23 cellular contexts compared by ENCODE assay signal in genomic region chr14:73958591-73958990, GRCh38. TPM values are rescaled to one million over a fixed set of nuclear protein-coding genes. Genes with fewer than 3 reads are reported as not detected.
DNase-seq lines count a peak whose midpoint lies in the region; ATAC-seq, FAIRE-seq and TF ChIP-seq lines count a peak whose summit lies in the region.
"Had no signal": no experiment of that assay in that cellular context is flagged by ENCODE, and none has a peak within 500 bp of the region (broad histone marks: within the 10 kb centered on the region; RNA-seq: fewer than 3 reads in every experiment).

No MANE protein-coding gene starts in this region.

- no peaks in the 10 kb centered on the region for H3K9me3 Mint-ChIP-seq in MCF 10A (ENCODE audit: unreplicated experiment)
- H3K9me3 Mint-ChIP-seq: CD4-positive, alpha-beta T cell had no signal

- H3K36me3 ChIP-seq in mammary epithelial cell (ENCODE audit: insufficient read depth, low read length) = peaks cover 30% of the 10 kb centered on the region
- peaks cover 75% of the 10 kb centered on the region; the same call in 2 of the 3 replicates for H3K36me3 ChIP-seq in K562 (ENCODE audit: control insufficient read depth, insufficient read depth, low read length)
- peaks cover 21 to 100% of the 10 kb centered on the region in 2 donors for H3K36me3 ChIP-seq in gastroesophageal sphincter

- H3K9me1 ChIP-seq in K562 (ENCODE audit: control insufficient read depth, insufficient read depth, low read length) = peaks cover 2% of the 10 kb centered on the region

- H3K36me3 Mint-ChIP-seq in MCF 10A (ENCODE audit: insufficient read depth, unreplicated experiment) = peaks cover 89% of the 10 kb centered on the region

- ATAC-seq in K562 = peak; percentile 42; the same call in 1 of the 3 replicates
- no peak for ATAC-seq in GM19324 (IDR thresholded peaks at IDR 0.05; ENCODE audit: low FRiP score, unreplicated experiment)
- no peak for ATAC-seq in gastroesophageal sphincter

- no peaks in the 10 kb centered on the region for H3K27me3 Mint-ChIP-seq in MCF 10A (ENCODE audit: insufficient read depth, unreplicated experiment)
- H3K27me3 Mint-ChIP-seq: CD4-positive, alpha-beta T cell had no signal

- no peak overlapping the region for H3K4me3 Mint-ChIP-seq in MCF 10A (ENCODE audit: unreplicated experiment)
- H3K4me3 Mint-ChIP-seq: CD4-positive, alpha-beta T cell had no signal

- BruUV-seq in mammary epithelial cell (replicated peaks; lab: Mats Ljungman, UMichigan) (no TSS peak), MCF 10A (replicated peaks; lab: Mats Ljungman, UMichigan) (no TSS peak), K562 (replicated peaks; lab: Mats Ljungman, UMichigan) (no TSS peak)

- TF ChIP-seq POLR2A in K562 (conservative IDR thresholded peaks at IDR 0.05) = no peak
- no peak for TF ChIP-seq POLR2A in gastroesophageal sphincter (IDR thresholded peaks at IDR 0.05)

- no peak overlapping the region for H3K27ac Mint-ChIP-seq in MCF 10A (ENCODE audit: low read depth, unreplicated experiment)
- H3K27ac Mint-ChIP-seq: CD4-positive, alpha-beta T cell had no signal

- DNase-seq in mammary epithelial cell = no peak
- DNase-seq in MCF 10A (ENCODE audit: unreplicated experiment) = no peak
- DNase-seq in K562 (ENCODE audit: extremely low read depth in 1 of 4, low spot score in 3 of 4) = no peak
- peak; percentile 86 for DNase-seq in myocyte (ENCODE audit: low read depth)
- DNase-seq in OCI-M2 (lab: John Stamatoyannopoulos, UW; ENCODE audit: unreplicated experiment) = no peak
- DNase-seq in SKM-1 (lab: John Stamatoyannopoulos, UW; ENCODE audit: unreplicated experiment) = no peak
- DNase-seq: Calu3; CD4-positive, alpha-beta T cell; DMS79 treated with DMSO at 0.1 percent for 48 hours; GOT3; MM.1S; NCI-H1105; NCI-H1694 treated with DMSO at 0.1 percent for 48 hours; NCI-H345; NCI-H526 treated with DMSO at 0.1 percent for 48 hours; OCI-M1 had no signal

- H2AFZ ChIP-seq in mammary epithelial cell (ENCODE audit: low read depth, low read length) = no peak overlapping the region
- H2AFZ ChIP-seq in K562 (ENCODE audit: low read depth, low read length) = no peak overlapping the region

- no peaks in the 10 kb centered on the region for H3K4me1 Mint-ChIP-seq in MCF 10A (ENCODE audit: insufficient read depth, unreplicated experiment)

- dilution Hi-C loops in mammary epithelial cell (cut with HindIII; ENCODE audit: low sequenced_read_pairs) = no loop called here

- no peak overlapping the region for H3K4me2 ChIP-seq in mammary epithelial cell (ENCODE audit: insufficient read depth, low read depth, low read length)
- H3K4me2 ChIP-seq in K562 (ENCODE audit: insufficient read depth, low read length) = no peak overlapping the region
- H3K4me2 ChIP-seq: KMS-11 had no signal

- H3K79me2 ChIP-seq in mammary epithelial cell (ENCODE audit: insufficient read depth, low read length) (no peaks in the 10 kb centered on the region), K562 (ENCODE audit: control insufficient read depth, insufficient read depth, low read length) (no peaks in the 10 kb centered on the region)

- CTCF ChIA-PET in mammary epithelial cell (lab: Charles Lee; ENCODE audit: low non-redundant PET) = interaction anchor here (0.6 kb wide), 1 partner anchor 246 kb away, joined by 3 read pairs; no protein-coding TSS in a partner anchor
- CTCF ChIA-PET in MCF 10A (lab: Yijun Ruan, JAX) = interaction anchor here (0.5 to 1.0 kb wide), 3 partner anchors 21 to 247 kb away, joined by 3 to 5 read pairs (median 3); no protein-coding TSS in a partner anchor
- CTCF ChIA-PET in K562 (lab: Yijun Ruan, JAX; ENCODE audit: low intra/inter-chr PET ratio) = no interaction called here

- no peak overlapping the region for H3K27ac ChIP-seq in mammary epithelial cell (ENCODE audit: insufficient read depth, low read depth, low read length)
- no peak overlapping the region for H3K27ac ChIP-seq in K562 (ENCODE audit: extremely low read depth, low read depth, low read length)
- H3K27ac ChIP-seq in gastroesophageal sphincter = no peak overlapping the region
- H3K27ac ChIP-seq: HL-60, KMS-11 had no signal

- POLR2A ChIA-PET in MCF 10A (lab: Yijun Ruan, JAX) (interaction anchor here (0.8 to 1.4 kb wide), 2 partner anchors 9 to 60 kb away, joined by 3 read pairs; partner anchors contain the start of genes COQ6 and FAM161B), K562 (lab: Yijun Ruan, JAX) (interaction anchor here (1.4 kb wide), 1 partner anchor 13 kb away, joined by 3 read pairs; no protein-coding TSS in a partner anchor)

- H3K9ac ChIP-seq in mammary epithelial cell (ENCODE audit: insufficient read depth, low read length) (no peak overlapping the region), K562 (ENCODE audit: insufficient read depth in 1 of 2, low read depth in 2 of 2, low read length in 2 of 2) (no peak overlapping the region)
- H3K9ac ChIP-seq: KMS-11 had no signal

- H3K9me3 ChIP-seq in mammary epithelial cell (replicated peaks; ENCODE audit: insufficient read depth, low read length) = no peaks in the 10 kb centered on the region
- H3K9me3 ChIP-seq in K562 (replicated peaks; ENCODE audit: control insufficient read depth, insufficient read depth, low read depth, low read length) = no peaks in the 10 kb centered on the region
- H3K9me3 ChIP-seq in gastroesophageal sphincter = no peaks in the 10 kb centered on the region

- H3K4me3 ChIP-seq in mammary epithelial cell (replicated peaks in 1 of 3; ENCODE audit: insufficient read depth in 1 of 3, low read depth in 2 of 3, low read length in 3 of 3) (no peak overlapping the region), K562 (no peak overlapping the region), gastroesophageal sphincter (no peak overlapping the region)

- no peak for TF ChIP-seq EP300 in K562 (IDR thresholded peaks at IDR 0.05; ENCODE audit: low read length)
- TF ChIP-seq EP300 in gastroesophageal sphincter (IDR thresholded peaks at IDR 0.05) = no peak

- no peak for TF ChIP-seq RAD21 in K562 (CRISPR knock-in tag; conservative IDR thresholded peaks at IDR 0.05 in 1 of 2, IDR thresholded peaks at IDR 0.05 in 1 of 2)

- H4K20me1 ChIP-seq in mammary epithelial cell (ENCODE audit: insufficient read depth, low read length) = no peaks in the 10 kb centered on the region
- H4K20me1 ChIP-seq in K562 (replicated peaks; ENCODE audit: control insufficient read depth, insufficient read depth, low read length) = no peaks in the 10 kb centered on the region

- in situ Hi-C loops in mammary epithelial cell (cut with MboI; ENCODE audit: low sequenced_read_pairs in 2 of 2) (no loop called here), K562 (cut with MboI) (no loop called here)

- TF ChIP-seq CTCF in mammary epithelial cell (conservative IDR thresholded peaks at IDR 0.05 in 1 of 2, IDR thresholded peaks at IDR 0.05 in 1 of 2; ENCODE audit: extremely low read depth in 1 of 2, insufficient read depth in 1 of 2, low read depth in 1 of 2, low read length in 2 of 2) (peak; percentile 25 to 38), MCF 10A (IDR thresholded peaks at IDR 0.05; ENCODE audit: unreplicated experiment) (no peak), K562 (IDR thresholded peaks at IDR 0.05 in 2 of 3, conservative IDR thresholded peaks at IDR 0.05 in 1 of 3; ENCODE audit: insufficient read depth in 2 of 3, low read depth in 1 of 3, low read length in 3 of 3) (no peak), gastroesophageal sphincter (IDR thresholded peaks at IDR 0.05) (no peak)

- intact Hi-C loops in mammary epithelial cell (cut with micrococcal nuclease) = loop anchor here (10.0 kb wide), 1 partner anchor 244 kb away; the partner anchor contains the start of gene PNMA1
- intact Hi-C loops in MCF 10A (cut with micrococcal nuclease) = no loop called here
- intact Hi-C loops in K562 (cut with micrococcal nuclease) = no loop called here

- no peak for FAIRE-seq in K562 (lab: Jason Lieb, UNC)
- FAIRE-seq: G401.6, GM12892, GM19239 had no signal

- H3K27me3 ChIP-seq in mammary epithelial cell (ENCODE audit: insufficient read depth, low read length) (no peaks in the 10 kb centered on the region), K562 (ENCODE audit: control insufficient read depth in 2 of 2, insufficient read depth in 2 of 2, low read length in 2 of 2) (no peaks in the 10 kb centered on the region), gastroesophageal sphincter (no peaks in the 10 kb centered on the region)

- H3K4me1 ChIP-seq in mammary epithelial cell (ENCODE audit: insufficient read depth, low read length) (peaks cover 7% of the 10 kb centered on the region), K562 (replicated peaks in 1 of 2; ENCODE audit: control insufficient read depth in 2 of 2, insufficient read depth in 2 of 2, low read length in 2 of 2) (no peaks in the 10 kb centered on the region), gastroesophageal sphincter (no peaks in the 10 kb centered on the region)

RNA-seq across cellular contexts. Expression of gene COQ6, which starts 8.5 kb away (rescaled TPM):
- total RNA-seq in mammary epithelial cell (10 to 100 TPM; 20.0 to 22.6 TPM), MCF 10A (2022) (25.0 and 25.5 TPM in 2 replicates), K562 (2014; rRNA removed) (11.2 and 12.2 TPM in 2 replicates), K562 (2014; rRNA removed; fragmentation: Illumina TruSeq; extraction: Trizol) (11.3 and 11.6 TPM in 2 replicates), K562 (2015; rRNA removed; fragmentation: Illumina TruSeq; extraction: Trizol) (9.8 and 10.2 TPM in 2 replicates), K562 (2021) (11.7 and 12.9 TPM in 2 replicates), myocyte (42.9 and 50.3 TPM in 2 replicates), gastroesophageal sphincter (10 to 100 TPM; 28.8 to 41.1 (median 39.0) TPM)
- polyA plus RNA-seq in mammary epithelial cell (23.3 TPM), K562 (2011; rRNA removed) (29.0 and 29.1 TPM in 2 replicates), K562 (2014; fragmentation: Illumina TruSeq; extraction: Trizol) (11.8 and 12.9 TPM in 2 replicates), K562 (2014; fragmentation: Nextera tagmentation; extraction: Ambion mirVana) (1 to 10 TPM; 4.3 to 7.0 TPM), K562 (2014; rRNA removed) (13.8 and 18.3 TPM in 2 replicates)
- polyA minus RNA-seq in mammary epithelial cell = not detected
- 54.1 and 76.0 TPM in 2 replicates for total RNA-seq in K562 (2011; cell fraction: chromatin; rRNA removed; ENCODE audit: low replicate concordance)
- total RNA-seq in K562 (2011; cell fraction: nucleolus; rRNA removed) = 47.1 and 51.7 TPM in 2 replicates
- total RNA-seq in K562 (2011; cell fraction: nucleoplasm; rRNA removed) = 54.3 and 60.0 TPM in 2 replicates
- polyA plus RNA-seq in K562 (2011; cell fraction: cytosol; rRNA removed) = 20.3 and 26.3 TPM in 2 replicates
- polyA plus RNA-seq in K562 (2011; cell fraction: nucleus; rRNA removed) = 74.3 and 78.9 TPM in 2 replicates
- 9.9 and 14.4 TPM in 2 replicates for polyA plus RNA-seq in K562 (2012)
- polyA minus RNA-seq in K562 (2011; rRNA and poly(A)+ RNA removed) = 18.0 and 19.3 TPM in 2 replicates
- 5.4 and 8.4 TPM in 2 replicates for polyA minus RNA-seq in K562 (2011; cell fraction: cytosol; rRNA and poly(A)+ RNA removed)
- 19.1 and 30.2 TPM in 2 replicates for polyA minus RNA-seq in K562 (2011; cell fraction: nucleus; rRNA and poly(A)+ RNA removed)
- 27.6 TPM for polyA plus RNA-seq in myocyte (2012)

RNA-seq across cellular contexts. Expression of gene FAM161B, which starts 8.7 kb away (rescaled TPM):
- total RNA-seq in mammary epithelial cell (1 to 10 TPM; 3.5 to 4.0 TPM), MCF 10A (2022) (2.1 and 3.0 TPM in 2 replicates), K562 (2014; rRNA removed) (0.86 and 1.2 TPM in 2 replicates), K562 (2014; rRNA removed; fragmentation: Illumina TruSeq; extraction: Trizol) (0.84 and 0.93 TPM in 2 replicates), K562 (2015; rRNA removed; fragmentation: Illumina TruSeq; extraction: Trizol) (1.3 and 1.4 TPM in 2 replicates), K562 (2021) (0.75 and 0.83 TPM in 2 replicates), myocyte (4.4 and 5.5 TPM in 2 replicates), gastroesophageal sphincter (1 to 10 TPM; 3.4 to 6.2 (median 4.0) TPM)
- polyA plus RNA-seq in mammary epithelial cell (1.5 TPM), K562 (2011; rRNA removed) (0.77 and 0.89 TPM in 2 replicates), K562 (2014; fragmentation: Illumina TruSeq; extraction: Trizol) (1.1 and 1.2 TPM in 2 replicates), K562 (2014; fragmentation: Nextera tagmentation; extraction: Ambion mirVana) (under 1 TPM; 0.15 to 0.24 TPM), K562 (2014; rRNA removed) (0.80 and 0.93 TPM in 2 replicates)
- polyA minus RNA-seq in mammary epithelial cell = 0.62 TPM
- total RNA-seq in K562 (2011; cell fraction: chromatin; rRNA removed; ENCODE audit: low replicate concordance) = 1.5 and 1.6 TPM in 2 replicates
- total RNA-seq in K562 (2011; cell fraction: nucleolus; rRNA removed) = 0.79 and 1.0 TPM in 2 replicates
- 0.95 and 1.7 TPM in 2 replicates for total RNA-seq in K562 (2011; cell fraction: nucleoplasm; rRNA removed)
- 0.46 and 0.69 TPM in 2 replicates for polyA plus RNA-seq in K562 (2011; cell fraction: cytosol; rRNA removed)
- polyA plus RNA-seq in K562 (2011; cell fraction: nucleus; rRNA removed) = 0.45 and 0.55 TPM in 2 replicates
- polyA plus RNA-seq in K562 (2012) = 0.94 and 1.5 TPM in 2 replicates
- polyA minus RNA-seq in K562 (2011; rRNA and poly(A)+ RNA removed) = 0.70 and 0.90 TPM in 2 replicates
- 0.55 and 0.67 TPM in 2 replicates for polyA minus RNA-seq in K562 (2011; cell fraction: cytosol; rRNA and poly(A)+ RNA removed)
- polyA minus RNA-seq in K562 (2011; cell fraction: nucleus; rRNA and poly(A)+ RNA removed) = 0.54 and 0.78 TPM in 2 replicates
- polyA plus RNA-seq in myocyte (2012) = 4.5 TPM

Comparison
In these comparisons a context has a peak if more than half of its experiments do, and no peak if none do; other contexts are left out.
1. CTCF ChIP-seq: peak in mammary epithelial cell (2 of 2); none in MCF 10A (single experiment), K562 (0 of 3) and gastroesophageal sphincter (0 of 4).